ENCODE assay signal across 1 cellular context in the genomic region with DNA sequence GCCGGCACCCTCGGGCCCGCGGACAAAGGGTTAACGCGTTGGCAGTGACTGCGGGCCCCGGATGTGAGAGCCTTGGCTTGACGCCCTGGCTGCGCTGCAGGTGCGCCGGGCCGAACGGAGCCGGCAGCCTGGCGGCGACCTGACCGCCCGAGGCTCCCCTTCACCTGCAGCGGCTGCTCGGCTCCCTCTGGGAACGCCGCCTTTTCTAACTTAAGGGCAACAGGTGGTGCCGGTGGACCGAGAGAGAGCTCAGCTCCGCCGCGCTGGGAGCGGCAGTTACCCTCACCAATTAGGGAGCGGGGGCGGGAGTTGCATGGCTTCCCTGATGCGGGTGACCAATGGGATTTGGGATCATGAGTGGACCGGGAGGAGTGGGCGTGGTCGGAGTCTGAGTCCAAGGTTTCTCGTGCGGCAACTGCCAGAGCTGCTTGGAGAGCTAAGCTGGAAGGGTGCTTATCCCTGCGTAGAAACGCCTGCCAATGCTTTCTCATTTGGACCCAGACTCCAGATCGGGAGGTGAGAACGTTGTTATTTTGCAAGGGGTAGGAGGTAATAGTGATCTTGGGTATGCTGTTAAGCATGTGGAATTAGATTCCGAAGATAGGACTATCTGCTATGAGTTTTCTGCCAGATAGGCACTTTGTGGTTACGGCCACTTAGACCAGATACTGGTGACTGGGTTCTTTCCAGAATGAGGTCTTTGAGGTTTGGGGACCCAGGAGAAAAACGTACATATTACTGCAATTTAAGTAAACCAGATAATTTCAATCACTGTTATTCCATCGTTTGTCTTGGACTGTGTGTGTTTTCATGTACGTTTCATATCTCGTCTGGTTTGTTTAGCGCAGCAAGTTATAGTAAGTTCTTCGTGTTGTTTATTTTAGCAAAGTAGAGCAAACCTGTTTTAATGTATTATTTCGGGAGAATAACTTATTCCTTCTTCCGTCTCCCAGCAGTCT.
TF ChIP-seq lines count a peak whose summit lies in the region.

Gene ARL4A (plus strand): TSS at position 421 of the 959 bp plus-strand sequence. CDS start 622 bp downstream, outside the sequence.

TF ChIP-seq in neural cell, 6 proteins besides CTCF, POLR2A, EP300 and RAD21 (continued from another document):
- TF ChIP-seq, protein P1, sequence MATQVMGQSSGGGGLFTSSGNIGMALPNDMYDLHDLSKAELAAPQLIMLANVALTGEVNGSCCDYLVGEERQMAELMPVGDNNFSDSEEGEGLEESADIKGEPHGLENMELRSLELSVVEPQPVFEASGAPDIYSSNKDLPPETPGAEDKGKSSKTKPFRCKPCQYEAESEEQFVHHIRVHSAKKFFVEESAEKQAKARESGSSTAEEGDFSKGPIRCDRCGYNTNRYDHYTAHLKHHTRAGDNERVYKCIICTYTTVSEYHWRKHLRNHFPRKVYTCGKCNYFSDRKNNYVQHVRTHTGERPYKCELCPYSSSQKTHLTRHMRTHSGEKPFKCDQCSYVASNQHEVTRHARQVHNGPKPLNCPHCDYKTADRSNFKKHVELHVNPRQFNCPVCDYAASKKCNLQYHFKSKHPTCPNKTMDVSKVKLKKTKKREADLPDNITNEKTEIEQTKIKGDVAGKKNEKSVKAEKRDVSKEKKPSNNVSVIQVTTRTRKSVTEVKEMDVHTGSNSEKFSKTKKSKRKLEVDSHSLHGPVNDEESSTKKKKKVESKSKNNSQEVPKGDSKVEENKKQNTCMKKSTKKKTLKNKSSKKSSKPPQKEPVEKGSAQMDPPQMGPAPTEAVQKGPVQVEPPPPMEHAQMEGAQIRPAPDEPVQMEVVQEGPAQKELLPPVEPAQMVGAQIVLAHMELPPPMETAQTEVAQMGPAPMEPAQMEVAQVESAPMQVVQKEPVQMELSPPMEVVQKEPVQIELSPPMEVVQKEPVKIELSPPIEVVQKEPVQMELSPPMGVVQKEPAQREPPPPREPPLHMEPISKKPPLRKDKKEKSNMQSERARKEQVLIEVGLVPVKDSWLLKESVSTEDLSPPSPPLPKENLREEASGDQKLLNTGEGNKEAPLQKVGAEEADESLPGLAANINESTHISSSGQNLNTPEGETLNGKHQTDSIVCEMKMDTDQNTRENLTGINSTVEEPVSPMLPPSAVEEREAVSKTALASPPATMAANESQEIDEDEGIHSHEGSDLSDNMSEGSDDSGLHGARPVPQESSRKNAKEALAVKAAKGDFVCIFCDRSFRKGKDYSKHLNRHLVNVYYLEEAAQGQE (IDR thresholded peaks at IDR 0.05; ENCODE audit: borderline replicate concordance) = peak; percentile 10
TF ChIP-seq in neural cell: peak in this region for 3.
